8 cellular contexts compared by ENCODE assay signal in the genomic region with DNA sequence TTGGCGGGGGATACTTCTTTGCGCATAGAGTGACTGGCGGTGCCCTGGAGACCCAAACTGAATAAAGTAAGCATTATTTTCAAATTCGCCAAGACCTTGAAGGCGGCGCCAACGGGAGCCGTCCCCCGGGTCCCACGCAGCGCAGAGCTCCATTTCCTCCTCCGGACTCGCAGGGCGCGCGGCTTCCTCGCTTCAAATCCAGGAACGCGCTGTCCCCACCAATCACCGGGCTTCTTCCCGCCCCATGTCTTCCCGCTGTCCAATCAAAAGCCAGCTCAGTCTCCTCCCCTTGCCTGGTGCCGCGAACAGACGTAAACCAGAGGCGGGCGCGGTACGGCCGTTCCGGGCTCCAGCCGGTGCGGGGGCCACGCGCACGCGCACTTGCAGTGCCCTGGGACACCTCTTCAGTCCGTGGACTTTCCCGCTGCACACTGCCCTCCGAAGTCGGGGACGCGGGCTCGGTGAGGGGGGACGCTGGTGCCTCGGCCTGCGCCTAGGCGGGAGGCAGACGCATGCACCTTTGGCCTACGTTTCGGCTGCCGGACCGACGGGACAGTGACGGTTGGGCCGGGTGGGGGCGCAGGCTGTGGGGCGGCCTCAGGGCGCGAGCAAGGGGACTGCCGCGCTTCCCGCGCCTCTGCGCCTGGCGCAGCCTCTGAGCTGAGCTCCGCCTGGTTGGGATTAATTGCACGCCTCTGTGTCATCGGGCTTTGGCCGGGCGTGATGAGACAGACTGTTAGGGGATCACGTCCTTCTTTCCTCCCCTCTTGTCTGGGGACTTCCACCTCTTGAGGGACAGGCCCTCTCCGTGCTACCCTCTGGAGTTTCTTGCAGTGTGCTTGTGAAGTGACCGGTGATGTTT. TPM values are rescaled to one million over a fixed set of nuclear protein-coding genes. Genes with fewer than 3 reads are reported as not detected.
DNase-seq lines count a peak whose midpoint lies in the region; ATAC-seq, FAIRE-seq and TF ChIP-seq lines count a peak whose summit lies in the region.

A gene with protein sequence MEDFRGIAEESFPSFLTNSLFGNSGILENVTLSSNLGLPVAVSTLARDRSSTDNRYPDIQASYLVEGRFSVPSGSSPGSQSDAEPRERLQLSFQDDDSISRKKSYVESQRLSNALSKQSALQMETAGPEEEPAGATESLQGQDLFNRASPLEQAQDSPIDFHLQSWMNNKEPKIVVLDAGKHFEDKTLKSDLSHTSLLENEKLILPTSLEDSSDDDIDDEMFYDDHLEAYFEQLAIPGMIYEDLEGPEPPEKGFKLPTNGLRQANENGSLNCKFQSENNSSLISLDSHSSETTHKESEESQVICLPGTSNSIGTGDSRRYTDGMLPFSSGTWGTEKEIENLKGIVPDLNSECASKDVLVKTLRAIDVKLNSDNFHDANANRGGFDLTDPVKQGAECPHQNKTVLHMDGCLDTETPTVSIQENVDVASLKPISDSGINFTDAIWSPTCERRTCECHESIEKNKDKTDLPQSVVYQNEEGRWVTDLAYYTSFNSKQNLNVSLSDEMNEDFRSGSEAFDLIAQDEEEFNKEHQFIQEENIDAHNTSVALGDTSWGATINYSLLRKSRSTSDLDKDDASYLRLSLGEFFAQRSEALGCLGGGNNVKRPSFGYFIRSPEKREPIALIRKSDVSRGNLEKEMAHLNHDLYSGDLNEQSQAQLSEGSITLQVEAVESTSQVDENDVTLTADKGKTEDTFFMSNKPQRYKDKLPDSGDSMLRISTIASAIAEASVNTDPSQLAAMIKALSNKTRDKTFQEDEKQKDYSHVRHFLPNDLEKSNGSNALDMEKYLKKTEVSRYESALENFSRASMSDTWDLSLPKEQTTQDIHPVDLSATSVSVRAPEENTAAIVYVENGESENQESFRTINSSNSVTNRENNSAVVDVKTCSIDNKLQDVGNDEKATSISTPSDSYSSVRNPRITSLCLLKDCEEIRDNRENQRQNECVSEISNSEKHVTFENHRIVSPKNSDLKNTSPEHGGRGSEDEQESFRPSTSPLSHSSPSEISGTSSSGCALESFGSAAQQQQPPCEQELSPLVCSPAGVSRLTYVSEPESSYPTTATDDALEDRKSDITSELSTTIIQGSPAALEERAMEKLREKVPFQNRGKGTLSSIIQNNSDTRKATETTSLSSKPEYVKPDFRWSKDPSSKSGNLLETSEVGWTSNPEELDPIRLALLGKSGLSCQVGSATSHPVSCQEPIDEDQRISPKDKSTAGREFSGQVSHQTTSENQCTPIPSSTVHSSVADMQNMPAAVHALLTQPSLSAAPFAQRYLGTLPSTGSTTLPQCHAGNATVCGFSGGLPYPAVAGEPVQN (N-terminal part only) (plus strand): TSS at position 386 of the 862 bp plus-strand sequence. CDS start 8,063 bp downstream, outside the sequence.

- no peaks in the 10 kb centered on the region for H3K27me3 Mint-ChIP-seq in mesothelial cell of epicardium (ENCODE audit: low read depth)

- H3K4me1 Mint-ChIP-seq in mesothelial cell of epicardium = peaks cover 22% of the 10 kb centered on the region

- H3K4me3 ChIP-seq in HUES64 (ENCODE audit: low read length) (peak within 1 kb of the TSS; percentile 99), OCI-LY1 (ENCODE audit: low read depth, low read length, poor library complexity, severe bottlenecking) (peak within 1 kb of the TSS; percentile 95)

- H3K9me2 ChIP-seq in OCI-LY1 (ENCODE audit: low read depth, low read length) = no peaks in the 10 kb centered on the region

- H4K20me1 ChIP-seq in OCI-LY1 (ENCODE audit: insufficient read depth, low read length) = no peaks in the 10 kb centered on the region

- H3K36me3 ChIP-seq in HUES64 (ENCODE audit: insufficient read depth, low read length) (peaks cover 5% of the 10 kb centered on the region), OCI-LY1 (ENCODE audit: insufficient read depth, low read length) (peaks cover 30% of the 10 kb centered on the region)

- peak within 1 kb of the TSS; percentile 17; the same call in 1 of the 2 replicates for H2AFZ ChIP-seq in OCI-LY1 (ENCODE audit: low read length)

- DNase-seq in D341Med (ENCODE audit: low spot score) = peak; percentile 100
- DNase-seq in activated CD8-positive, alpha-beta memory T cell treated with anti-CD3 and anti-CD28 coated beads, Interleukin-2, amount 50 U/mL, for 4 hours = peak; percentile 94
- peak; percentile 95 to 97 for DNase-seq in mesothelial cell of epicardium (ENCODE audit: low spot score in 2 of 2, unreplicated experiment in 2 of 2)
- peak; percentile 96 for DNase-seq in stimulated activated CD8-positive, alpha-beta memory T cell treated with anti-CD3 and anti-CD28 coated beads, Interleukin-15, amount 100 ng/mL, for 48 hours (ENCODE audit: low read depth in 2 of 2)

- no peaks in the 10 kb centered on the region for H3K27me3 ChIP-seq in HUES64 (ENCODE audit: insufficient read depth, low read length)
- H3K27me3 ChIP-seq in OCI-LY1 (ENCODE audit: insufficient read depth, low read length) = no peaks in the 10 kb centered on the region

- H3K9ac ChIP-seq in HUES64 (ENCODE audit: low read depth, low read length) (peak within 1 kb of the TSS; percentile 94), OCI-LY1 (ENCODE audit: low read length) (peak within 1 kb of the TSS; percentile 93)

- no peaks in the 10 kb centered on the region for H3K9me3 ChIP-seq in HUES64 (ENCODE audit: insufficient read depth, low read depth, low read length)
- H3K9me3 ChIP-seq in OCI-LY1 (ENCODE audit: low read length) = no peaks in the 10 kb centered on the region

- peaks cover 24% of the 10 kb centered on the region for H3K4me1 ChIP-seq in HUES64 (ENCODE audit: insufficient read depth, low read length)
- peaks cover 42% of the 10 kb centered on the region for H3K4me1 ChIP-seq in OCI-LY1 (ENCODE audit: insufficient read depth, low read length, severe bottlenecking)

- H3K4me3 Mint-ChIP-seq in mesothelial cell of epicardium = peak within 1 kb of the TSS; percentile 90

- under 1% methylated on average over 74 of the region's 74 CpGs for WGBS in HUES64

- peak within 1 kb of the TSS; percentile 99 for H3K4me2 ChIP-seq in OCI-LY1 (ENCODE audit: low read length)

- peak within 1 kb of the TSS; percentile 91 for H3K27ac ChIP-seq in HUES64 (ENCODE audit: low read depth, low read length)
- peak within 1 kb of the TSS; percentile 86 for H3K27ac ChIP-seq in OCI-LY1 (ENCODE audit: low read depth, low read length, poor library complexity, severe bottlenecking)

- H3K27ac Mint-ChIP-seq in mesothelial cell of epicardium = peak within 1 kb of the TSS; percentile 97

- peaks cover 48% of the 10 kb centered on the region for H3K79me2 ChIP-seq in OCI-LY1 (ENCODE audit: insufficient read depth, low read length)

- H3K9me3 Mint-ChIP-seq in mesothelial cell of epicardium = no peaks in the 10 kb centered on the region

- peak; percentile 79 for ATAC-seq in GM21447 (IDR thresholded peaks at IDR 0.05; ENCODE audit: unreplicated experiment)

- TF ChIP-seq CTCF in OCI-LY1 (IDR thresholded peaks at IDR 0.05; ENCODE audit: low read length) = peak; percentile 50; the same call in 1 of the 2 replicates
- TF ChIP-seq CTCF in mesothelial cell of epicardium (IDR thresholded peaks at IDR 0.05; ENCODE audit: unreplicated experiment) = no peak

- 0 out of 2 replicates have a peak, but pooled peaks cover 3% of the 10 kb centered on the region for H3F3A ChIP-seq in OCI-LY1 (ENCODE audit: insufficient read depth, low read length)

- H3K36me3 Mint-ChIP-seq in mesothelial cell of epicardium = no peaks in the 10 kb centered on the region

- peak; percentile 97 for FAIRE-seq in endometrium (lab: Jason Lieb, UNC)

RNA-seq across cellular contexts. Expression of the gene that starts here (rescaled TPM):
- polyA plus RNA-seq in HUES64 (2013, experiment 1 of 2) = 16.6 TPM
- 19.5 TPM for polyA plus RNA-seq in HUES64 (2013, experiment 2 of 2)
- total RNA-seq in mesothelial cell of epicardium = 32.7 to 36.5 TPM (median 34.6 TPM) in 3 replicates

Comparison
In these comparisons a context has a peak if more than half of its experiments do, and no peak if none do; other contexts are left out.
1. Peak in every context shown above with its lines: DNase-seq, ATAC-seq, H3K4me3 ChIP-seq and H3K27ac ChIP-seq.